ENCODE assay signal across 8 cellular contexts in the genomic region with DNA sequence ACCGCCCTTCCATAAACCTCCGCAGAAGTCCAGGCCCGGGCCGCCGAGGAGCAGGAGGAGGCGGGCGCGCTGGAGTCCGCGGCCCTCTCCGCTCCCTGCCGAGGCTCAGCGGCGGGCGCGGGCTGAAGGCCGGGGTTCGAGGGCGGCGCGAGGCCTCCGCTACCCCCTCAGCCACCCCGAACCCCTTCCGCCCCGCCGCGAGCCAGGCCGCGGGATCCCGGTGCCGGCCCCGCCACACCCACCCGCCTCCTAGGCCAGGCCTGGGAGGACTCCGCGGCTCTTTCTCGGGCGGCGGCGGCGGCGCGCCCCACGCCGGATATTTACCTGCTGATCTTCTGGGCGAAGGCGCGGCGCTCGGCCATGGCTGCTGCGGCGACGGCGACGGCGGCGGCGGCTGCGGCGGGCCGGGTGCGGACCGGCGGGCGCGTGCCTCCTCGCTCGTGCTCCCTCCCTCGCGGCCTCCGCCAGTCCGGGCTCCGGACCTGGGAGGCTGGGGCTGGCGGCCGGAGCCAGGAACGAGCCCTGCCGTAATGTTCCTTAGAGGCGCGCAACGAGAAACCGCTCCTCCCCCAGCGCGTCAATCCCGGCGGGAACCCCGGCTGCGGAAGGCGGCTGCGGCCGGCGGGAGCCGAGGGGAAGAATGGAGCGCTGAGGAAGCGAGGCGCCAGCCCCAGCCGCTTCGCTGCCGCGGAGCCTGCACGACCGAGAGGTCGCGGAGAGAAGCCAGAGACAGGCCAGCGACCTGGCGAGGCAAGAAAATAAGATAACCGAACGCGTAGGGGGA. TPM values are rescaled to one million over a fixed set of nuclear protein-coding genes. Genes with fewer than 3 reads are reported as not detected.
A peak's percentile ranks its signal among the peaks of the same experiment; 100 is the strongest.
DNase-seq lines count a peak whose midpoint lies in the region; ATAC-seq and TF ChIP-seq lines count a peak whose summit lies in the region.

A gene with protein sequence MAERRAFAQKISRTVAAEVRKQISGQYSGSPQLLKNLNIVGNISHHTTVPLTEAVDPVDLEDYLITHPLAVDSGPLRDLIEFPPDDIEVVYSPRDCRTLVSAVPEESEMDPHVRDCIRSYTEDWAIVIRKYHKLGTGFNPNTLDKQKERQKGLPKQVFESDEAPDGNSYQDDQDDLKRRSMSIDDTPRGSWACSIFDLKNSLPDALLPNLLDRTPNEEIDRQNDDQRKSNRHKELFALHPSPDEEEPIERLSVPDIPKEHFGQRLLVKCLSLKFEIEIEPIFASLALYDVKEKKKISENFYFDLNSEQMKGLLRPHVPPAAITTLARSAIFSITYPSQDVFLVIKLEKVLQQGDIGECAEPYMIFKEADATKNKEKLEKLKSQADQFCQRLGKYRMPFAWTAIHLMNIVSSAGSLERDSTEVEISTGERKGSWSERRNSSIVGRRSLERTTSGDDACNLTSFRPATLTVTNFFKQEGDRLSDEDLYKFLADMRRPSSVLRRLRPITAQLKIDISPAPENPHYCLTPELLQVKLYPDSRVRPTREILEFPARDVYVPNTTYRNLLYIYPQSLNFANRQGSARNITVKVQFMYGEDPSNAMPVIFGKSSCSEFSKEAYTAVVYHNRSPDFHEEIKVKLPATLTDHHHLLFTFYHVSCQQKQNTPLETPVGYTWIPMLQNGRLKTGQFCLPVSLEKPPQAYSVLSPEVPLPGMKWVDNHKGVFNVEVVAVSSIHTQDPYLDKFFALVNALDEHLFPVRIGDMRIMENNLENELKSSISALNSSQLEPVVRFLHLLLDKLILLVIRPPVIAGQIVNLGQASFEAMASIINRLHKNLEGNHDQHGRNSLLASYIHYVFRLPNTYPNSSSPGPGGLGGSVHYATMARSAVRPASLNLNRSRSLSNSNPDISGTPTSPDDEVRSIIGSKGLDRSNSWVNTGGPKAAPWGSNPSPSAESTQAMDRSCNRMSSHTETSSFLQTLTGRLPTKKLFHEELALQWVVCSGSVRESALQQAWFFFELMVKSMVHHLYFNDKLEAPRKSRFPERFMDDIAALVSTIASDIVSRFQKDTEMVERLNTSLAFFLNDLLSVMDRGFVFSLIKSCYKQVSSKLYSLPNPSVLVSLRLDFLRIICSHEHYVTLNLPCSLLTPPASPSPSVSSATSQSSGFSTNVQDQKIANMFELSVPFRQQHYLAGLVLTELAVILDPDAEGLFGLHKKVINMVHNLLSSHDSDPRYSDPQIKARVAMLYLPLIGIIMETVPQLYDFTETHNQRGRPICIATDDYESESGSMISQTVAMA (N-terminal part only) (minus strand): TSS at position 484 of the 784 bp plus-strand sequence. CDS start 122 bp downstream, at position 362.

- H3K27ac Mint-ChIP-seq in activated T-cell treated with anti-CD3 and anti-CD28 coated beads, Interleukin-2, amount 50 U/mL, for 72 hours, result peak within 1 kb of the TSS; percentile 90

- no peaks in the 10 kb centered on the region for H3K9me3 Mint-ChIP-seq in activated T-cell treated with anti-CD3 and anti-CD28 coated beads, Interleukin-2, amount 50 U/mL, for 72 hours

- peaks cover 5% of the 10 kb centered on the region for H3K27me3 Mint-ChIP-seq in activated T-cell treated with anti-CD3 and anti-CD28 coated beads, Interleukin-2, amount 50 U/mL, for 72 hours (ENCODE audit: low read depth)

- H3K27ac ChIP-seq in esophagus squamous epithelium (peak within 1 kb of the TSS; percentile 83 to 93 (median 90)), mucosa of rectum (ENCODE audit: low read depth in 2 of 2, low read length in 2 of 2) (peak within 1 kb of the TSS; percentile 83 to 84)

- no peaks in the 10 kb centered on the region for H3K36me3 ChIP-seq in esophagus squamous epithelium
- H3K36me3 ChIP-seq in mucosa of rectum (ENCODE audit: control insufficient read depth in 2 of 2, insufficient read depth in 2 of 2, low read length in 2 of 2), result no peaks in the 10 kb centered on the region

- H3K4me3 ChIP-seq in esophagus squamous epithelium (peak within 1 kb of the TSS; percentile 77 to 92 (median 87)), mucosa of rectum (ENCODE audit: low read length in 2 of 2) (peak within 1 kb of the TSS; percentile 63 to 86)

- intact Hi-C loops in esophagus squamous epithelium (cut with DNase I), result no loop called here

- DNase-seq in DMS 273 (lab: John Stamatoyannopoulos, UW; ENCODE audit: unreplicated experiment) (peak; percentile 88), HS-5 (ENCODE audit: low read depth) (peak; percentile 48), OCI-M1 (lab: John Stamatoyannopoulos, UW) (peak; percentile 82), esophagus squamous epithelium (lab: John Stamatoyannopoulos, UW) (no peak)
- peak; percentile 64 to 65 for DNase-seq in activated T-cell treated with anti-CD3 and anti-CD28 coated beads, Interleukin-2, amount 50 U/mL, for 72 hours
- peak; percentile 65 for DNase-seq in stimulated activated naive CD8-positive, alpha-beta T cell treated with anti-CD3 and anti-CD28 coated beads, Interleukin-15, Interleukin-2, amounts not matched to agents 100 U/mL and 50 U/mL, for 24 hours

- no peaks in the 10 kb centered on the region for H3K27me3 ChIP-seq in esophagus squamous epithelium
- no peaks in the 10 kb centered on the region for H3K27me3 ChIP-seq in mucosa of rectum (ENCODE audit: control insufficient read depth in 2 of 2, insufficient read depth in 2 of 2, low read length in 2 of 2)

- peak within 1 kb of the TSS; percentile 82 to 92 for H3K9ac ChIP-seq in mucosa of rectum (ENCODE audit: low read depth in 1 of 2, low read length in 2 of 2)

- no peak for TF ChIP-seq CTCF in esophagus squamous epithelium (IDR thresholded peaks at IDR 0.05)

- peaks cover 34% of the 10 kb centered on the region for H3K4me1 Mint-ChIP-seq in activated T-cell treated with anti-CD3 and anti-CD28 coated beads, Interleukin-2, amount 50 U/mL, for 72 hours (ENCODE audit: low read depth)

- peak in 1 of 4 donors; percentile 46 for TF ChIP-seq POLR2A in esophagus squamous epithelium (IDR thresholded peaks at IDR 0.05)

- H3K9me3 ChIP-seq in esophagus squamous epithelium (no peaks in the 10 kb centered on the region), mucosa of rectum (ENCODE audit: control insufficient read depth in 2 of 2, low read length in 2 of 2) (no peaks in the 10 kb centered on the region)

- WGBS in esophagus squamous epithelium, 2 donors, result 1% methylated on average over 15 to 16 of the region's 107 CpGs

- peak within 1 kb of the TSS; percentile 93 to 94 for H3K4me3 Mint-ChIP-seq in activated T-cell treated with anti-CD3 and anti-CD28 coated beads, Interleukin-2, amount 50 U/mL, for 72 hours

- H3K4me1 ChIP-seq in esophagus squamous epithelium (peaks cover 20 to 66% (median 30%) of the 10 kb centered on the region in 3 donors), mucosa of rectum (ENCODE audit: control insufficient read depth in 2 of 2, insufficient read depth in 2 of 2, low read length in 2 of 2) (peaks cover 6 to 28% of the 10 kb centered on the region in 2 donors)

- peaks cover 0 to 2% of the 10 kb centered on the region in 2 donors for H3K36me3 Mint-ChIP-seq in activated T-cell treated with anti-CD3 and anti-CD28 coated beads, Interleukin-2, amount 50 U/mL, for 72 hours (ENCODE audit: insufficient read depth in 2 of 2)

- peak; percentile 56 for ATAC-seq in GM21367 (IDR thresholded peaks at IDR 0.05; ENCODE audit: unreplicated experiment)
- ATAC-seq in activated T-cell treated with anti-CD3 and anti-CD28 coated beads, Interleukin-2, amount 50 U/mL, for 72 hours (replicated peaks in 1 of 2), result peak; percentile 76 to 83
- ATAC-seq in stimulated activated naive CD8-positive, alpha-beta T cell treated with anti-CD3 and anti-CD28 coated beads, Interleukin-15, Interleukin-2, amounts not matched to agents 100 U/mL and 50 U/mL, for 24 hours, result peak; percentile 56

RNA-seq across cellular contexts. Expression of the gene that starts here (rescaled TPM):
- total RNA-seq in activated T-cell treated with anti-CD3 and anti-CD28 coated beads, Interleukin-2, amount 50 U/mL, for 72 hours, result 10 to 100 TPM in 1 of 2 donors, 1 to 10 TPM in 1; 7.6 to 10.7 TPM
- 10 to 100 TPM in 3 of 4 donors, 1 to 10 TPM in 1; 7.8 to 56.5 (median 19.1) TPM for total RNA-seq in esophagus squamous epithelium
